8 cellular contexts compared by ENCODE assay signal in the genomic region with DNA sequence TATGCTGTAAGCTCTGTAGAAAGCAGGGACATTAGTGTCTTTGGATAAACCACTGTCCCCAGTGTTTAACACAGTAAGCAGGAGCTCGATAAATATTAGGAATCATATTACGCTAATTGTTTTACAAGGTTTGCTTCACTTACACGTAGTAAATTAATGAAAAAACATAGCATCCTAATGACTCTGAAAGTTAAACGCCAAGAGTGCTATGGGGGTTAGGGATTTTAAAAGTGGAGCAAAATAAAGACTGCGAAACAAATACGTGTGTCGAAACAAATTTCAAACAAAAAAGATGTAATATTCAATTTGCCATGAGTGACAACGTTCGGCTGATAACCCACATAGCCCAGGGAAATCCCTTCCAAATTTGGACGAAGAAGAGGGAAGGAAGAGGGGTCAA. TPM values are rescaled to one million over a fixed set of nuclear protein-coding genes. Genes with fewer than 3 reads are reported as not detected.
DNase-seq lines count a peak whose midpoint lies in the region; ATAC-seq, FAIRE-seq and TF ChIP-seq lines count a peak whose summit lies in the region.
"Not testable (repeated sequence)": the region's sequence is repeated elsewhere in the genome, so short reads cannot be mapped to it uniquely, and the experiment has no call there.

No MANE protein-coding gene starts in this region.

- H3K18ac ChIP-seq in IMR-90 (ENCODE audit: low read depth, low read length): not testable (repeated sequence)

- not testable (repeated sequence) for H2BK20ac ChIP-seq in IMR-90 (ENCODE audit: low read depth, low read length)

- not testable (repeated sequence) for H3K9me1 ChIP-seq in IMR-90 (ENCODE audit: insufficient read depth, low read length); keratinocyte (ENCODE audit: control insufficient read depth, extremely low read depth, insufficient read depth, low read length)

- H4K8ac ChIP-seq in IMR-90 (ENCODE audit: low read depth in 2 of 2, low read length in 2 of 2): peak overlapping the region; percentile 95 to 99; a peak in 2 of 4 replicates

- H4K91ac ChIP-seq in IMR-90 (ENCODE audit: insufficient read depth, low read depth, low read length): not testable (repeated sequence)

- intact Hi-C loops in IMR-90 (cut with micrococcal nuclease); adrenal gland (cut with DNase I): not testable (repeated sequence)

- not testable (repeated sequence) for H3K79me2 ChIP-seq in keratinocyte (ENCODE audit: control insufficient read depth, insufficient read depth, low read length)

- not testable (repeated sequence) for FAIRE-seq in keratinocyte (lab: Jason Lieb, UNC)

- CTCF ChIA-PET in IMR-90 (lab: Yijun Ruan, JAX): not testable (repeated sequence)

- not testable (repeated sequence) for H3K27me3 ChIP-seq in BLaER1 treated with 17β-estradiol and CSF1 and Interleukin-3, amounts not matched to agents 10 nM and 100 nM; IMR-90 (ENCODE audit: control insufficient read depth, insufficient read depth, low read length); adrenal gland; keratinocyte (ENCODE audit: control insufficient read depth, extremely low read depth, insufficient read depth, low read length); neuron (ENCODE audit: insufficient read depth, low read length); subcutaneous abdominal adipose tissue (ENCODE audit: control insufficient read depth in 5 of 5, insufficient read depth in 4 of 5, low read length in 5 of 5)

- in situ Hi-C loops in IMR-90 (cut with MboI; ENCODE audit: low sequenced_read_pairs): not testable (repeated sequence)

- 0 out of 2 replicates have a peak overlapping the region, but pooled peaks have one; percentile 98 for H3K4ac ChIP-seq in IMR-90 (ENCODE audit: low read depth, low read length)

- H4K5ac ChIP-seq in IMR-90 (ENCODE audit: low read depth, low read length): 0 out of 2 replicates have a peak overlapping the region, but pooled peaks have one; percentile 21

- not testable (repeated sequence) for ATAC-seq in IMR-90 (ENCODE audit: low read depth)

- not testable (repeated sequence) for H2AK5ac ChIP-seq in IMR-90 (ENCODE audit: low read depth, low read length)

- not testable (repeated sequence) for TF ChIP-seq RAD21 in IMR-90 (IDR thresholded peaks at IDR 0.05; ENCODE audit: low read length)

- not testable (repeated sequence) for H3K56ac ChIP-seq in IMR-90 (ENCODE audit: extremely low read depth, insufficient read depth, low read length)

- not testable (repeated sequence) for TF ChIP-seq CTCF in IMR-90 (conservative IDR thresholded peaks at IDR 0.05; ENCODE audit: low read depth, low read length); VCaP (conservative IDR thresholded peaks at IDR 0.05); adrenal gland (IDR thresholded peaks at IDR 0.05); keratinocyte (optimal IDR thresholded peaks at IDR 0.05 in 1 of 3, IDR thresholded peaks at IDR 0.05 in 1 of 3, conservative IDR thresholded peaks at IDR 0.05 in 1 of 3; ENCODE audit: extremely low read depth in 1 of 3, insufficient read depth in 2 of 3, low read length in 3 of 3)

- not testable (repeated sequence) for H2AFZ ChIP-seq in IMR-90 (replicated peaks; ENCODE audit: low read length, poor library complexity); keratinocyte (ENCODE audit: control insufficient read depth, low read length); neuron (ENCODE audit: low read depth, low read length)

- not testable (repeated sequence) for H4K20me1 ChIP-seq in BLaER1 treated with 17β-estradiol and CSF1 and Interleukin-3, amounts not matched to agents 10 nM and 100 nM; IMR-90 (ENCODE audit: insufficient read depth, low read length); keratinocyte (ENCODE audit: control insufficient read depth, extremely low read depth, insufficient read depth, low read length)

- not testable (repeated sequence) for H2BK120ac ChIP-seq in IMR-90 (ENCODE audit: low read depth, low read length)

- H3K9me3 ChIP-seq in BLaER1 treated with 17β-estradiol and CSF1 and Interleukin-3, amounts not matched to agents 10 nM and 100 nM (replicated peaks in 1 of 11); IMR-90 (ENCODE audit: control insufficient read depth, insufficient read depth, low read length); adrenal gland (replicated peaks in 1 of 3); keratinocyte (ENCODE audit: control insufficient read depth, low read depth, low read length); neuron (ENCODE audit: low read length); subcutaneous abdominal adipose tissue (ENCODE audit: control insufficient read depth in 5 of 5, low read length in 5 of 5): not testable (repeated sequence)

- peak overlapping the region; percentile 77 to 91 (median 86); a peak in 21 of 22 replicates for H3K27ac ChIP-seq in BLaER1 treated with 17β-estradiol and CSF1 and Interleukin-3, amounts not matched to agents 10 nM and 100 nM
- not testable (repeated sequence) for H3K27ac ChIP-seq in IMR-90 (ENCODE audit: insufficient read depth, low read length); keratinocyte (ENCODE audit: control insufficient read depth, insufficient read depth, low read length); subcutaneous abdominal adipose tissue (ENCODE audit: low read depth, low read length)
- H3K27ac ChIP-seq in VCaP: peak overlapping the region; percentile 64
- peak overlapping the region in 3 of 5 donors; percentile 59 to 79 (median 73) for H3K27ac ChIP-seq in adrenal gland
- peak overlapping the region; percentile 41 for H3K27ac ChIP-seq in epithelial cell of prostate

- not testable (repeated sequence) for BruUV-seq in IMR-90 (replicated peaks; lab: Mats Ljungman, UMichigan)

- peak overlapping the region; percentile 50 to 72 (median 66) for H3K4me3 ChIP-seq in BLaER1 treated with 17β-estradiol and CSF1 and Interleukin-3, amounts not matched to agents 10 nM and 100 nM
- not testable (repeated sequence) for H3K4me3 ChIP-seq in IMR-90 (ENCODE audit: insufficient read depth, low read depth, low read length)
- H3K4me3 ChIP-seq in adrenal gland (peak overlapping the region in 2 of 4 donors; percentile 47 to 51), keratinocyte (ENCODE audit: control insufficient read depth in 2 of 3, extremely low read depth in 1 of 3, insufficient read depth in 2 of 3, low read depth in 1 of 3, low read length in 3 of 3) (peak overlapping the region in 2 of 3 experiments; percentile 27 to 50), neuron (ENCODE audit: low read length) (peak overlapping the region; percentile 61), subcutaneous abdominal adipose tissue (ENCODE audit: low read depth in 1 of 5, low read length in 5 of 5) (peak overlapping the region; percentile 44 to 93 (median 78))

- not testable (repeated sequence) for H2BK15ac ChIP-seq in IMR-90 (ENCODE audit: low read depth, low read length)

- H2AK9ac ChIP-seq in IMR-90 (replicated peaks; ENCODE audit: low read depth, low read length, poor library complexity): not testable (repeated sequence)

- not testable (repeated sequence) for TF ChIP-seq POLR2A in IMR-90 (IDR thresholded peaks at IDR 0.05; ENCODE audit: low read depth, low read length); adrenal gland (IDR thresholded peaks at IDR 0.05)

- peaks cover 0 to 18% (median 8%) of the 10 kb centered on the region in 10 experiments; a peak in 10 of 20 replicates for H3K4me1 ChIP-seq in BLaER1 treated with 17β-estradiol and CSF1 and Interleukin-3, amounts not matched to agents 10 nM and 100 nM
- not testable (repeated sequence) for H3K4me1 ChIP-seq in IMR-90 (ENCODE audit: control insufficient read depth, insufficient read depth, low read length); adrenal gland (replicated peaks in 1 of 2); keratinocyte (ENCODE audit: control insufficient read depth, extremely low read depth, insufficient read depth, low read length); neuron (ENCODE audit: insufficient read depth, low read length)
- peaks cover 0 to 10% (median 7%) of the 10 kb centered on the region in 5 donors for H3K4me1 ChIP-seq in subcutaneous abdominal adipose tissue (ENCODE audit: control insufficient read depth in 5 of 5, insufficient read depth in 5 of 5, low read length in 5 of 5)

- H3K14ac ChIP-seq in IMR-90 (replicated peaks; ENCODE audit: low read depth, low read length): not testable (repeated sequence)

- not testable (repeated sequence) for DNase-seq in IMR-90; adrenal gland; epithelial cell of prostate (ENCODE audit: low read depth, low spot score); keratinocyte (ENCODE audit: low read depth, low spot score)

- dilution Hi-C loops in IMR-90 (cut with HindIII; ENCODE audit: low sequenced_read_pairs, unreplicated experiment); keratinocyte (cut with MboI; ENCODE audit: extremely low pct_ligation_motif_present, low sequenced_read_pairs): not testable (repeated sequence)

- H3K79me1 ChIP-seq in IMR-90 (ENCODE audit: low read depth in 1 of 2, low read length in 2 of 2): peaks cover 0 to 12% of the 10 kb centered on the region in 2 experiments; a peak in 2 of 4 replicates

- not testable (repeated sequence) for H3K23ac ChIP-seq in IMR-90 (ENCODE audit: low read depth, low read length)

- no CpG with 5 or more reads among the region's 10 CpGs for WGBS in IMR-90 (ENCODE audit: extremely low coverage in 2 of 2, insufficient read length in 1 of 2), 2 experiments
- WGBS in adrenal gland, 4 donors: 55 to 57% (median 57%) methylated on average over 9 to 10 of the region's 10 CpGs

- H2BK5ac ChIP-seq in IMR-90 (ENCODE audit: low read depth, low read length, poor library complexity, severe bottlenecking): not testable (repeated sequence)

- H3K4me2 ChIP-seq in BLaER1 treated with 17β-estradiol and CSF1 and Interleukin-3, amounts not matched to agents 10 nM and 100 nM: peak overlapping the region; percentile 61 to 91 (median 85)
- peak overlapping the region; percentile 40; the same call in 1 of the 2 replicates for H3K4me2 ChIP-seq in IMR-90 (ENCODE audit: low read depth, low read length)
- not testable (repeated sequence) for H3K4me2 ChIP-seq in keratinocyte (ENCODE audit: control insufficient read depth, extremely low read depth, insufficient read depth, low read depth, low read length)

- peak overlapping the region; percentile 76 to 88 (median 85); a peak in 21 of 22 replicates for H3K9ac ChIP-seq in BLaER1 treated with 17β-estradiol and CSF1 and Interleukin-3, amounts not matched to agents 10 nM and 100 nM
- not testable (repeated sequence) for H3K9ac ChIP-seq in IMR-90 (ENCODE audit: low read depth, low read length); keratinocyte (ENCODE audit: control insufficient read depth, extremely low read depth, insufficient read depth, low read length)
- peak overlapping the region in 1 of 5 donors; percentile 74 for H3K9ac ChIP-seq in subcutaneous abdominal adipose tissue (ENCODE audit: low read length in 5 of 5)

- peaks cover 0 to 16% (median 6%) of the 10 kb centered on the region in 11 experiments; a peak in 14 of 22 replicates for H3K36me3 ChIP-seq in BLaER1 treated with 17β-estradiol and CSF1 and Interleukin-3, amounts not matched to agents 10 nM and 100 nM
- H3K36me3 ChIP-seq in IMR-90 (ENCODE audit: control insufficient read depth, insufficient read depth, low read length); adrenal gland (replicated peaks in 1 of 2); keratinocyte (ENCODE audit: control insufficient read depth in 2 of 2, extremely low read depth in 1 of 2, insufficient read depth in 2 of 2, low read length in 2 of 2); neuron (ENCODE audit: insufficient read depth, low read length); subcutaneous abdominal adipose tissue (ENCODE audit: control insufficient read depth in 5 of 5, insufficient read depth in 5 of 5, low read length in 5 of 5): not testable (repeated sequence)

- POLR2A ChIA-PET in IMR-90 (lab: Charles Lee; ENCODE audit: unreplicated experiment): not testable (repeated sequence)

RNA-seq across cellular contexts. Expression of gene NPIPB4, which starts 37.9 kb away (rescaled TPM):
- 11.1 and 13.3 TPM in 2 replicates for total RNA-seq in IMR-90 (2012; rRNA removed)
- 18.7 and 28.3 TPM in 2 replicates for polyA plus RNA-seq in IMR-90 (2012; rRNA removed)
- 3.7 and 5.0 TPM in 2 replicates for polyA plus RNA-seq in IMR-90 (2012; cell fraction: cytosol; rRNA removed)
- 62.4 and 157 TPM in 2 replicates for polyA plus RNA-seq in IMR-90 (2012; cell fraction: nucleus; rRNA removed; ENCODE audit: low replicate concordance)
- total RNA-seq in adrenal gland: 10 to 100 TPM in 7 of 8 donors, 1 to 10 TPM in 1; 7.6 to 83.6 (median 34.5) TPM
- 10 to 100 TPM; 12.7 to 41.3 (median 25.8) TPM for polyA plus RNA-seq in adrenal gland
- 8.9 to 30.4 TPM (median 17.2 TPM) in 3 replicates for polyA plus RNA-seq in keratinocyte
- polyA plus RNA-seq in keratinocyte (2011; ENCODE audit: low read depth): 71.5 TPM
- polyA plus RNA-seq in keratinocyte (2011; cell fraction: cytosol; rRNA removed): 6.1 and 6.7 TPM in 2 replicates
- 97.8 and 111 TPM in 2 replicates for polyA plus RNA-seq in keratinocyte (2011; cell fraction: nucleus; rRNA removed)
- polyA plus RNA-seq in keratinocyte (2012; ENCODE audit: low replicate concordance): 17.5 and 54.5 TPM in 2 replicates
- polyA minus RNA-seq in keratinocyte: 28.4 to 111 TPM (median 39.3 TPM) in 3 replicates
- 9.6 TPM for polyA minus RNA-seq in keratinocyte (2011; cell fraction: cytosol; rRNA and poly(A)+ RNA removed)
- polyA minus RNA-seq in keratinocyte (2011; cell fraction: nucleus; rRNA and poly(A)+ RNA removed): 76.6 and 137 TPM in 2 replicates
